10 cellular contexts compared by ENCODE assay signal in genomic region chr1:18480315-18481189, GRCh38. TPM values are rescaled to one million over a fixed set of nuclear protein-coding genes. Genes with fewer than 3 reads are reported as not detected.
DNase-seq lines count a peak whose midpoint lies in the region; ATAC-seq and TF ChIP-seq lines count a peak whose summit lies in the region.
"Had no signal": no experiment of that assay in that cellular context is flagged by ENCODE, and none has a peak within 500 bp of the region (broad histone marks: within the 10 kb centered on the region; RNA-seq: fewer than 3 reads in every experiment).

Gene KLHDC7A, plus strand, starts transcription at chr1:18480930. Its CDS starts 52 bp downstream, at chr1:18480982.

- H3K27me3 ChIP-seq in upper lobe of left lung, result no peaks in the 10 kb centered on the region

- H3K36me3 ChIP-seq in upper lobe of left lung, result no peaks in the 10 kb centered on the region

- peaks cover 12 to 33% (median 26%) of the 10 kb centered on the region in 4 donors for H3K4me1 ChIP-seq in upper lobe of left lung

- no peaks in the 10 kb centered on the region for H3K36me3 Mint-ChIP-seq in activated T-cell treated with anti-CD3 and anti-CD28 coated beads, Interleukin-2, amount 50 U/mL, for 4 hours (ENCODE audit: insufficient read depth)
- H3K36me3 Mint-ChIP-seq: activated naive CD8-positive, alpha-beta T cell treated with anti-CD3 and anti-CD28 coated beads, Interleukin-2, amount 10 ng/mL, durations not matched to agents 7 days and 5 days had no signal

- TF ChIP-seq EP300 in upper lobe of left lung (IDR thresholded peaks at IDR 0.05), result no peak

- DNase-seq in NCI-H510A treated with DMSO at 0.1 percent for 48 hours (lab: John Stamatoyannopoulos, UW), result peak; percentile 48
- no peak for DNase-seq in NCI-H510A (lab: John Stamatoyannopoulos, UW)
- DNase-seq in astrocyte of the hippocampus (ENCODE audit: low read depth, low spot score), result peak; percentile 65
- DNase-seq in left kidney (ENCODE audit: low read depth, low spot score), result peak; percentile 95
- DNase-seq in upper lobe of left lung, result peak; percentile 87 to 89
- no peak for DNase-seq in activated T-cell treated with anti-CD3 and anti-CD28 coated beads, Interleukin-2, amount 50 U/mL, for 4 hours
- DNase-seq in Kasumi-1 (lab: John Stamatoyannopoulos, UW), result no peak
- DNase-seq: activated naive CD8-positive, alpha-beta T cell treated with anti-CD3 and anti-CD28 coated beads, Interleukin-2, amount 10 ng/mL, durations not matched to agents 7 days and 5 days; NCI-H1694 had no signal

- peaks cover 10% of the 10 kb centered on the region for H3K27me3 Mint-ChIP-seq in activated T-cell treated with anti-CD3 and anti-CD28 coated beads, Interleukin-2, amount 50 U/mL, for 4 hours (ENCODE audit: low read depth)

- peak in 1 of 4 donors; percentile 46 for TF ChIP-seq POLR2A in upper lobe of left lung (IDR thresholded peaks at IDR 0.05)

- peaks cover 7% of the 10 kb centered on the region for H3K4me1 Mint-ChIP-seq in activated T-cell treated with anti-CD3 and anti-CD28 coated beads, Interleukin-2, amount 50 U/mL, for 4 hours (ENCODE audit: low read depth)

- WGBS in upper lobe of left lung, 2 donors, result 27 to 43% methylated on average over 4 to 13 of the region's 13 CpGs

- ATAC-seq in upper lobe of left lung (ENCODE audit: low FRiP score in 2 of 2), result peak; percentile 50 to 91
- no peak for ATAC-seq in activated T-cell treated with anti-CD3 and anti-CD28 coated beads, Interleukin-2, amount 50 U/mL, for 4 hours
- ATAC-seq in GM18498 (IDR thresholded peaks at IDR 0.05; ENCODE audit: unreplicated experiment), result no peak

- peak within 1 kb of the TSS; percentile 74 to 86 (median 80) for H3K27ac ChIP-seq in upper lobe of left lung

- no peaks in the 10 kb centered on the region for H3K9me3 Mint-ChIP-seq in activated T-cell treated with anti-CD3 and anti-CD28 coated beads, Interleukin-2, amount 50 U/mL, for 4 hours
- H3K9me3 Mint-ChIP-seq: activated naive CD8-positive, alpha-beta T cell treated with anti-CD3 and anti-CD28 coated beads, Interleukin-2, amount 10 ng/mL, durations not matched to agents 7 days and 5 days had no signal

- peak within 1 kb of the TSS in 2 of 4 donors; percentile 8 to 24 for H3K4me3 ChIP-seq in upper lobe of left lung

- H3K9me3 ChIP-seq in upper lobe of left lung, result no peaks in the 10 kb centered on the region

- no peak for TF ChIP-seq CTCF in upper lobe of left lung (IDR thresholded peaks at IDR 0.05)

- no peak within 1 kb of the TSS for H3K4me3 Mint-ChIP-seq in activated T-cell treated with anti-CD3 and anti-CD28 coated beads, Interleukin-2, amount 50 U/mL, for 4 hours
- H3K4me3 Mint-ChIP-seq: activated naive CD8-positive, alpha-beta T cell treated with anti-CD3 and anti-CD28 coated beads, Interleukin-2, amount 10 ng/mL, durations not matched to agents 7 days and 5 days had no signal

RNA-seq across cellular contexts. Expression of gene KLHDC7A, which starts in this region (rescaled TPM):
- total RNA-seq in upper lobe of left lung, result 1 to 10 TPM in 5 of 6 donors, under 1 TPM in 1; under 0.01 to 5.6 (median 1.8) TPM
- not detected for total RNA-seq in activated T-cell treated with anti-CD3 and anti-CD28 coated beads, Interleukin-2, amount 50 U/mL, for 4 hours
- total RNA-seq: activated naive CD8-positive, alpha-beta T cell treated with anti-CD3 and anti-CD28 coated beads, Interleukin-2, amount 10 ng/mL, durations not matched to agents 7 days and 5 days had no signal

Comparison
In these comparisons a context has a peak if more than half of its experiments do, and no peak if none do; other contexts are left out.
1. DNase-seq: peak in NCI-H510A treated with DMSO at 0.1 percent for 48 hours (single experiment), astrocyte of the hippocampus (single experiment), left kidney (single experiment) and upper lobe of left lung (2 of 2); none in NCI-H510A (single experiment), activated T-cell treated with anti-CD3 and anti-CD28 coated beads, Interleukin-2, amount 50 U/mL, for 4 hours (single experiment) and Kasumi-1 (0 of 2).
2. ATAC-seq: peak in upper lobe of left lung (2 of 2); none in activated T-cell treated with anti-CD3 and anti-CD28 coated beads, Interleukin-2, amount 50 U/mL, for 4 hours (0 of 2) and GM18498 (single experiment).